19 cellular contexts compared by ENCODE assay signal in the genomic region with DNA sequence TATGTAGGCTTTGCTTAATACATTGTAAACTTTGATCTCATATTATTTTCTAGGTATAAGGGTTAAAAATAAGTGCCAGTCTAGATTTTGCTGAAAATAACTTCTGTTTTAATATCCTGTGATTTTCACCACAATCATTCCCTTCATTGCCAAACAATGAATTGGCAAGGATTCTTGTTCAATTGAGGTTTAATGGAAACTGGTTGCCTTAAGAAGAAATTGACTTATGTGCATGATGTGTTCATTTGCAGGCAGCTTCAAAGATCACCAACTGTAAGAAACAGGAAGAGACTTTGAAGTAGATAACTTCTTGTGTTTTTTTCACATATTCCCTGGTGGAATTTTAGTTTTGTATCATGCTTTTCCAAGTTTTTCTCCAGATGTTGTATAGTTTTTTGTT.
A peak's percentile ranks its signal among the peaks of the same experiment; 100 is the strongest.
DNase-seq lines count a peak whose midpoint lies in the region; TF ChIP-seq lines count a peak whose summit lies in the region.
"Had no signal": no experiment of that assay in that cellular context is flagged by ENCODE, and none has a peak within 500 bp of the region (broad histone marks: within the 10 kb centered on the region; RNA-seq: fewer than 3 reads in every experiment).

No MANE protein-coding gene starts in this region.

- H3K4me1 Mint-ChIP-seq in HFFc6 (ENCODE audit: low read depth) = peaks cover 94% of the 10 kb centered on the region
- peaks cover 96% of the 10 kb centered on the region for H3K4me1 Mint-ChIP-seq in chondrocyte (ENCODE audit: low read depth)

- H3K27ac ChIP-seq in RWPE1 = no peak overlapping the region
- no peak overlapping the region for H3K27ac ChIP-seq in dorsolateral prefrontal cortex
- H3K27ac ChIP-seq: BLaER1 treated with 17β-estradiol and CSF1 and Interleukin-3, amounts not matched to agents 10 nM and 100 nM; SJSA1 had no signal

- POLR2A ChIA-PET in RWPE1 (lab: Yijun Ruan, JAX; ENCODE audit: low non-redundant PET) = no interaction called here

- peak overlapping the region; percentile 7; the same call in 1 of the 2 replicates for H3K4me3 Mint-ChIP-seq in HFFc6
- no peak overlapping the region for H3K4me3 Mint-ChIP-seq in chondrocyte (ENCODE audit: unreplicated experiment)
- H3K4me3 Mint-ChIP-seq: CD4-positive, alpha-beta memory T cell had no signal

- H3K36me3 Mint-ChIP-seq in HFFc6 (ENCODE audit: low read depth) (no peaks in the 10 kb centered on the region), chondrocyte (ENCODE audit: low read depth) (peaks cover 2% of the 10 kb centered on the region)
- H3K36me3 Mint-ChIP-seq: CD4-positive, alpha-beta memory T cell had no signal

- H3K9me3 Mint-ChIP-seq in HFFc6 (no peaks in the 10 kb centered on the region), chondrocyte (ENCODE audit: low read depth) (peaks cover 9% of the 10 kb centered on the region)

- no peak overlapping the region for H3K4me3 ChIP-seq in fibroblast of pulmonary artery (replicated peaks; ENCODE audit: low read depth, low read length)
- no peak overlapping the region for H3K4me3 ChIP-seq in dorsolateral prefrontal cortex
- H3K4me3 ChIP-seq: BLaER1 treated with 17β-estradiol and CSF1 and Interleukin-3, amounts not matched to agents 10 nM and 100 nM; SJSA1 had no signal

- DNase-seq in HFFc6 = no peak
- DNase-seq in chondrocyte (ENCODE audit: low spot score) = no peak
- DNase-seq in fibroblast of pulmonary artery (ENCODE audit: low read depth) = peak; percentile 16
- no peak for DNase-seq in retina
- no peak for DNase-seq in NAMALWA (ENCODE audit: low spot score)
- DNase-seq in RWPE1 (ENCODE audit: low spot score) = no peak
- DNase-seq in dorsolateral prefrontal cortex = no peak
- DNase-seq: ACHN; CD4-positive, alpha-beta memory T cell; DMS153; GDM1; Kasumi-1; NCI-H1694 treated with DMSO at 0.1 percent for 48 hours; NCI-H2081 treated with DMSO at 0.1 percent for 48 hours; NCI-H446 treated with DMSO at 0.1 percent for 48 hours; NCI-H526 treated with DMSO at 0.1 percent for 48 hours; OCI-M1 had no signal

- CTCF ChIA-PET in RWPE1 (lab: Yijun Ruan, JAX) = interaction anchor here (0.7 kb wide), 1 partner anchor 216 kb away, joined by 3 read pairs; no protein-coding TSS in a partner anchor

- peaks cover 0 to 3% (median 0%) of the 10 kb centered on the region in 45 donors for H3K27me3 ChIP-seq in dorsolateral prefrontal cortex
- H3K27me3 ChIP-seq: BLaER1 treated with 17β-estradiol and CSF1 and Interleukin-3, amounts not matched to agents 10 nM and 100 nM; SJSA1 had no signal

- intact Hi-C loops in dorsolateral prefrontal cortex (cut with DNase I) = no loop called here

- H3K27me3 Mint-ChIP-seq in HFFc6 (ENCODE audit: insufficient read depth) (no peaks in the 10 kb centered on the region; the same call in 1 of the 2 replicates), chondrocyte (ENCODE audit: low read depth) (no peaks in the 10 kb centered on the region)

- TF ChIP-seq CTCF in HFFc6 (IDR thresholded peaks at IDR 0.05) (no peak), chondrocyte (IDR thresholded peaks at IDR 0.05) (no peak), fibroblast of pulmonary artery (IDR thresholded peaks at IDR 0.05; ENCODE audit: low read length, missing control alignments) (no peak), RWPE1 (conservative IDR thresholded peaks at IDR 0.05; ENCODE audit: low read depth) (no peak), dorsolateral prefrontal cortex (IDR thresholded peaks at IDR 0.05 in 54 of 56, conservative IDR thresholded peaks at IDR 0.05 in 2 of 56; ENCODE audit: low read depth in 1 of 56, partially characterized antibody in 56 of 56) (no peak)

- peak overlapping the region; percentile 77 for H3K27ac Mint-ChIP-seq in HFFc6
- H3K27ac Mint-ChIP-seq in chondrocyte (ENCODE audit: unreplicated experiment) = peak overlapping the region; percentile 81
